Comparison of ENCODE assay signal across 9 cellular contexts in genomic region chr11:56624661-56625110, GRCh38. TPM values are rescaled to one million over a fixed set of nuclear protein-coding genes. Genes with fewer than 3 reads are reported as not detected.
DNase-seq lines count a peak whose midpoint lies in the region; ATAC-seq and TF ChIP-seq lines count a peak whose summit lies in the region.
"Had no signal": no experiment of that assay in that cellular context is flagged by ENCODE, and none has a peak within 500 bp of the region (broad histone marks: within the 10 kb centered on the region; RNA-seq: fewer than 3 reads in every experiment).

No MANE protein-coding gene starts in this region.

- H3K27me3 ChIP-seq in right lobe of liver: no peaks in the 10 kb centered on the region

- DNase-seq in AG08395 (ENCODE audit: low spot score) (peak; percentile 57), LNCaP clone FGC (ENCODE audit: low read depth) (peak; percentile 48), astrocyte of the cerebellum (ENCODE audit: low read depth) (peak; percentile 2), right lobe of liver (no peak), NCI-H2107 (lab: John Stamatoyannopoulos, UW) (no peak)
- DNase-seq in stimulated activated CD4-positive, alpha-beta T cell treated with anti-CD3 and anti-CD28 coated beads, Interleukin-2, amount 100 ng/mL, for 48 hours: no peak

- intact Hi-C loops in right lobe of liver (cut with DNase I): no loop called here

- H3K4me1 ChIP-seq in right lobe of liver: no peaks in the 10 kb centered on the region

- in situ Hi-C loops in astrocyte of the cerebellum (cut with HindIII; ENCODE audit: low sequenced_read_pairs): no loop called here

- 1% methylated on average over 3 of the region's 3 CpGs for WGBS in right lobe of liver (ENCODE audit: insufficient coverage, low coverage, low lambda C conversion rate, missing lambda C conversion rate)

- no peaks in the 10 kb centered on the region for H3K9me3 ChIP-seq in right lobe of liver

- TF ChIP-seq POLR2A in right lobe of liver (IDR thresholded peaks at IDR 0.05): no peak

- H3K4me3 ChIP-seq in LNCaP clone FGC (ENCODE audit: low read depth, low read length): no peak overlapping the region
- no peak overlapping the region for H3K4me3 ChIP-seq in astrocyte of the cerebellum (ENCODE audit: low read depth, low read length)
- H3K4me3 ChIP-seq in right lobe of liver: no peak overlapping the region

- TF ChIP-seq CTCF in LNCaP clone FGC (IDR thresholded peaks at IDR 0.05; ENCODE audit: control insufficient read depth, extremely low read depth, insufficient read depth) (peak; percentile 48), astrocyte of the cerebellum (IDR thresholded peaks at IDR 0.05; ENCODE audit: low read depth, low read length, missing control alignments) (no peak), right lobe of liver (IDR thresholded peaks at IDR 0.05) (peak; percentile 37 to 62 (median 58))

- ATAC-seq in GM18867 (IDR thresholded peaks at IDR 0.05; ENCODE audit: unreplicated experiment) (peak; percentile 72), right lobe of liver (peak; percentile 65 to 99 (median 78)), GM18517 (IDR thresholded peaks at IDR 0.05; ENCODE audit: unreplicated experiment) (no peak)

- H3K36me3 ChIP-seq in right lobe of liver: no peaks in the 10 kb centered on the region

- H3K27ac ChIP-seq in right lobe of liver: no peak overlapping the region

RNA-seq across cellular contexts. Expression of gene OR5M1, which starts 10.0 kb away (rescaled TPM):
- total RNA-seq in right lobe of liver: not detected
- total RNA-seq: urinary bladder had no signal

RNA-seq across cellular contexts. Expression of gene OR5AP2, which starts 17.6 kb away (rescaled TPM):
- not detected for total RNA-seq in right lobe of liver
- total RNA-seq: urinary bladder had no signal

RNA-seq across cellular contexts. Expression of gene OR5AR1, which starts 38.8 kb away (rescaled TPM):
- not detected for total RNA-seq in right lobe of liver
- total RNA-seq: urinary bladder had no signal

RNA-seq across cellular contexts. Expression of gene OR5M10, which starts 47.2 kb away (rescaled TPM):
- total RNA-seq in right lobe of liver: not detected
- total RNA-seq: urinary bladder had no signal

Comparison
In these comparisons a context has a peak if more than half of its experiments do, and no peak if none do; other contexts are left out.
1. DNase-seq: peak in AG08395 (single experiment), LNCaP clone FGC (single experiment) and astrocyte of the cerebellum (single experiment); none in right lobe of liver (0 of 3), NCI-H2107 (single experiment) and stimulated activated CD4-positive, alpha-beta T cell treated with anti-CD3 and anti-CD28 coated beads, Interleukin-2, amount 100 ng/mL, for 48 hours (0 of 2).